ENCODE assay signal across 8 cellular contexts in genomic region chr13:114078501-114079451, GRCh38. TPM values are rescaled to one million over a fixed set of nuclear protein-coding genes. Genes with fewer than 3 reads are reported as not detected.
DNase-seq lines count a peak whose midpoint lies in the region; ATAC-seq and TF ChIP-seq lines count a peak whose summit lies in the region.

No MANE protein-coding gene starts in this region.

- peaks cover 73% of the 10 kb centered on the region for H4K20me1 ChIP-seq in osteoblast (ENCODE audit: insufficient read depth, low read length)

- peaks cover 83% of the 10 kb centered on the region for H3K36me3 Mint-ChIP-seq in CD4-positive, alpha-beta T cell (ENCODE audit: low read depth)

- H3K36me3 ChIP-seq in SJSA1 (0 out of 2 replicates have a peak, but pooled peaks cover 7% of the 10 kb centered on the region), osteoblast (ENCODE audit: insufficient read depth, low read length) (peaks cover 14% of the 10 kb centered on the region)

- CTCF ChIA-PET in CD4-positive, alpha-beta T cell (lab: Charles Lee) = no interaction called here

- H3K4me1 ChIP-seq in SJSA1 (replicated peaks) = peaks cover 15% of the 10 kb centered on the region
- peaks cover 14% of the 10 kb centered on the region for H3K4me1 ChIP-seq in osteoblast (ENCODE audit: insufficient read depth, low read length)

- intact Hi-C loops in CD4-positive, alpha-beta T cell (cut with DNase I, micrococcal nuclease) = no loop called here

- no peak for TF ChIP-seq CTCF in CD4-positive, alpha-beta T cell (IDR thresholded peaks at IDR 0.05)
- TF ChIP-seq CTCF in osteoblast (IDR thresholded peaks at IDR 0.05; ENCODE audit: extremely low read depth, low read depth, low read length) = no peak

- H3K27me3 Mint-ChIP-seq in CD4-positive, alpha-beta T cell = no peaks in the 10 kb centered on the region

- peak overlapping the region; percentile 27 for H3K27ac ChIP-seq in CD4-positive, alpha-beta T cell (ENCODE audit: low read depth, low read length)
- peak overlapping the region; percentile 20 for H3K27ac ChIP-seq in SJSA1
- H3K27ac ChIP-seq in osteoblast (ENCODE audit: low read depth, low read length) = peak overlapping the region; percentile 80

- peak in 2 of 10 experiments; percentile 12 to 33 for DNase-seq in CD4-positive, alpha-beta T cell
- DNase-seq in SJSA1 (ENCODE audit: low read depth in 1 of 2, low spot score in 2 of 2) (peak; percentile 78 to 80), fibroblast of gingiva (ENCODE audit: low read depth) (peak; percentile 78), osteoblast (ENCODE audit: insufficient read length, low spot score, missing footprints) (peak; percentile 99), anterior cingulate cortex (lab: John Stamatoyannopoulos, UW) (no peak)
- DNase-seq in stimulated activated CD4-positive, alpha-beta T cell treated with anti-CD3 and anti-CD28 coated beads, Interleukin-4, amount 100 ng/mL, for 4 hours = no peak

- peak; percentile 62 for ATAC-seq in CD4-positive, alpha-beta T cell (ENCODE audit: poor library complexity)
- ATAC-seq in HG02610 (IDR thresholded peaks at IDR 0.05; ENCODE audit: unreplicated experiment) (no peak), HG03135 (IDR thresholded peaks at IDR 0.05; ENCODE audit: unreplicated experiment) (no peak)

- H3K4me2 ChIP-seq in osteoblast (ENCODE audit: insufficient read depth, low read length) = peak overlapping the region; percentile 18

- peak overlapping the region; percentile 43 for H3K4me3 Mint-ChIP-seq in CD4-positive, alpha-beta T cell

- no peaks in the 10 kb centered on the region for H3K27me3 ChIP-seq in CD4-positive, alpha-beta T cell (ENCODE audit: control insufficient read depth, insufficient read depth, low read length)
- H3K27me3 ChIP-seq in SJSA1 (replicated peaks) (no peaks in the 10 kb centered on the region), osteoblast (ENCODE audit: insufficient read depth, low read length) (no peaks in the 10 kb centered on the region)

- peak overlapping the region; percentile 87 for H3K27ac Mint-ChIP-seq in CD4-positive, alpha-beta T cell

- peaks cover 94% of the 10 kb centered on the region for H3K79me2 ChIP-seq in osteoblast (ENCODE audit: insufficient read depth, low read length)

- POLR2A ChIA-PET in CD4-positive, alpha-beta T cell (lab: Charles Lee) = interaction anchor here (0.8 to 1.2 kb wide), 2 partner anchors 11 to 13 kb away, joined by 3 to 4 read pairs; no protein-coding TSS in a partner anchor

- H3K9me3 ChIP-seq in CD4-positive, alpha-beta T cell (ENCODE audit: control insufficient read depth, low read length) = no peaks in the 10 kb centered on the region
- no peaks in the 10 kb centered on the region for H3K9me3 ChIP-seq in SJSA1 (replicated peaks)
- H3K9me3 ChIP-seq in osteoblast (ENCODE audit: low read depth, low read length) = no peaks in the 10 kb centered on the region

- peaks cover 62% of the 10 kb centered on the region for H3K4me1 Mint-ChIP-seq in CD4-positive, alpha-beta T cell (ENCODE audit: low read depth)

- H3K4me3 ChIP-seq in SJSA1 (no peak overlapping the region), osteoblast (ENCODE audit: insufficient read depth, low read length) (no peak overlapping the region)

- H3K9me3 Mint-ChIP-seq in CD4-positive, alpha-beta T cell = no peaks in the 10 kb centered on the region

- no peak overlapping the region for H2AFZ ChIP-seq in osteoblast (ENCODE audit: low read length)

RNA-seq across cellular contexts. Expression of gene RASA3, which starts 53.6 kb away (rescaled TPM):
- 100 to 1,000 TPM; 181 to 184 TPM for total RNA-seq in CD4-positive, alpha-beta T cell
- 17.2 and 19.8 TPM in 2 replicates for total RNA-seq in SJSA1 (2014; rRNA removed; shearing (Covaris generic))
- total RNA-seq in osteoblast = 40.7 and 41.3 TPM in 2 replicates

Comparison
In these comparisons a context has a peak if more than half of its experiments do, and no peak if none do; other contexts are left out.
1. DNase-seq: peak in SJSA1 (2 of 2), fibroblast of gingiva (single experiment) and osteoblast (single experiment); none in anterior cingulate cortex (0 of 58) and stimulated activated CD4-positive, alpha-beta T cell treated with anti-CD3 and anti-CD28 coated beads, Interleukin-4, amount 100 ng/mL, for 4 hours (0 of 2).
2. H3K27ac ChIP-seq: peak in every context shown above with its lines; median percentile 80 in osteoblast; 27 in CD4-positive, alpha-beta T cell; 20 in SJSA1.